Comparison of ENCODE assay signal across 8 cellular contexts in the genomic region with DNA sequence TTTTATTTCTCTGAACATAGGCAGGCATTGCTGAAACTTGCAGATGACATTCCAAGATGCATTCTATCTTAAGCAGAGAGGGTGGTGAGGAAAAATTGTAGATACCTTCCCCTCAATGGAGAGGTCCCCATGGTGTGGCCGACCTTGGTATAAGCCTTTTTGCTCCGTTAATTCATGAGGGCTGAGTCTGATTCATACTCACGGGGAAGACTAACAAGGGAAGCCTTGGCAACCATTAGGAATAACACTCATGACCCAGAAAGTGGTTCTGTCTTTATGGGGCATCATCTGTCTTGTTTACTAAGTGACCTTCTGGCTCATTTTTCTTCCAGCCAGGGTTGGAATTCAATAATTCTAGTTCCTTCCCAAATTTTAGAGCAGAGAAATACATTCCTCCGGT.
A peak's percentile ranks its signal among the peaks of the same experiment; 100 is the strongest.
DNase-seq lines count a peak whose midpoint lies in the region; TF ChIP-seq lines count a peak whose summit lies in the region.
"Not testable (repeated sequence)": the region's sequence is repeated elsewhere in the genome, so short reads cannot be mapped to it uniquely, and the experiment has no call there.

No MANE protein-coding gene starts in this region.

- H3K36me3 ChIP-seq in BLaER1 = not testable (repeated sequence)

- not testable (repeated sequence) for H4K20me1 ChIP-seq in BLaER1

- peak; percentile 5 for DNase-seq in AG08396 (ENCODE audit: low spot score)
- peak; percentile 49 for DNase-seq in GM04504 (ENCODE audit: low read depth)
- peak; percentile 34 for DNase-seq in M059J (ENCODE audit: low read depth)
- DNase-seq in amniotic epithelial cell (ENCODE audit: low read depth) = peak; percentile 29
- peak; percentile 21 for DNase-seq in fibroblast of mammary gland (ENCODE audit: low read depth)
- DNase-seq in medulla oblongata (ENCODE audit: extremely low spot score) = peak; percentile 8
- peak; percentile 62 for DNase-seq in stromal cell of bone marrow (ENCODE audit: low read depth)

- H3K27me3 ChIP-seq in BLaER1 = not testable (repeated sequence)

- H3K4me2 ChIP-seq in BLaER1 = not testable (repeated sequence)

- H3K4me3 ChIP-seq in BLaER1; fibroblast of mammary gland (ENCODE audit: control insufficient read depth, low read depth, low read length): not testable (repeated sequence)

- H3K27ac ChIP-seq in BLaER1 = 0 out of 2 replicates have a peak overlapping the region, but pooled peaks have one; percentile 4

- not testable (repeated sequence) for H3K9me3 ChIP-seq in BLaER1

- TF ChIP-seq CTCF in fibroblast of mammary gland (conservative IDR thresholded peaks at IDR 0.05; ENCODE audit: control insufficient read depth, insufficient read depth, low read depth, low read length) = not testable (repeated sequence)

- H3K9ac ChIP-seq in BLaER1 = not testable (repeated sequence)

- H3K4me1 ChIP-seq in BLaER1 = peaks cover 49% of the 10 kb centered on the region

Comparison
In these comparisons a context has a peak if more than half of its experiments do, and no peak if none do; other contexts are left out.
1. DNase-seq: peak in every context shown above with its lines; median percentile 62 in stromal cell of bone marrow; 49 in GM04504; 34 in M059J; 29 in amniotic epithelial cell; 21 in fibroblast of mammary gland; 8 in medulla oblongata; 5 in AG08396.